In genomic region chr5:140107312-140108092, GRCh38 we compare ENCODE assay signal across 8 cellular contexts. TPM values are rescaled to one million over a fixed set of nuclear protein-coding genes. Genes with fewer than 3 reads are reported as not detected.
A peak's percentile ranks its signal among the peaks of the same experiment; 100 is the strongest.
DNase-seq lines count a peak whose midpoint lies in the region; ATAC-seq and TF ChIP-seq lines count a peak whose summit lies in the region.

No MANE protein-coding gene starts in this region.

- CTCF ChIA-PET in activated CD4-positive, alpha-beta memory T cell treated with anti-CD3 and anti-CD28 coated beads, Interleukin-2, amount 10 ng/mL, durations not matched to agents 7 days and 5 days (lab: Charles Lee) = interaction anchor here (0.6 to 5.2 kb wide), 8 partner anchors 8 to 544 kb away, joined by 3 to 44 read pairs (median 3); no protein-coding TSS in a partner anchor

- H3K4me3 Mint-ChIP-seq in CD4-positive, CD25-positive, alpha-beta regulatory T cell = peak overlapping the region; percentile 88 to 96 (median 94)
- H3K4me3 Mint-ChIP-seq in activated CD4-positive, alpha-beta memory T cell treated with anti-CD3 and anti-CD28 coated beads, Interleukin-2, amount 10 ng/mL, durations not matched to agents 7 days and 5 days = peak overlapping the region; percentile 90

- H3K27ac Mint-ChIP-seq in CD4-positive, CD25-positive, alpha-beta regulatory T cell = peak overlapping the region; percentile 97 to 99 (median 97)
- peak overlapping the region; percentile 99 for H3K27ac Mint-ChIP-seq in activated CD4-positive, alpha-beta memory T cell treated with anti-CD3 and anti-CD28 coated beads, Interleukin-2, amount 10 ng/mL, durations not matched to agents 7 days and 5 days

- H3K4me1 ChIP-seq in CD4-positive, CD25-positive, alpha-beta regulatory T cell (ENCODE audit: control insufficient read depth, insufficient read depth, low read length, poor library complexity, severe bottlenecking) = peaks cover 33% of the 10 kb centered on the region
- H3K4me1 ChIP-seq in duodenal mucosa (ENCODE audit: control insufficient read depth in 1 of 2, insufficient read depth in 2 of 2, low read length in 2 of 2) (peaks cover 31% of the 10 kb centered on the region in 2 donors), lung (ENCODE audit: control insufficient read depth in 2 of 2, insufficient read depth in 2 of 2, low read length in 2 of 2) (peaks cover 2 to 6% of the 10 kb centered on the region in 2 donors)

- peaks cover 0 to under 1% (median 0%) of the 10 kb centered on the region in 7 donors for H3K9me3 Mint-ChIP-seq in CD4-positive, CD25-positive, alpha-beta regulatory T cell
- H3K9me3 Mint-ChIP-seq in activated CD4-positive, alpha-beta memory T cell treated with anti-CD3 and anti-CD28 coated beads, Interleukin-2, amount 10 ng/mL, durations not matched to agents 7 days and 5 days = no peaks in the 10 kb centered on the region

- peak; percentile 88 to 91 for ATAC-seq in CD4-positive, CD25-positive, alpha-beta regulatory T cell (ENCODE audit: low read depth in 2 of 2)
- peak; percentile 81 for ATAC-seq in GM19351 (IDR thresholded peaks at IDR 0.05; ENCODE audit: unreplicated experiment)
- ATAC-seq in HG03520 (IDR thresholded peaks at IDR 0.05; ENCODE audit: unreplicated experiment) = peak; percentile 82
- ATAC-seq in lung (ENCODE audit: insufficient read depth, low FRiP score) = peak; percentile 96

- no peaks in the 10 kb centered on the region for H3K9me3 ChIP-seq in CD4-positive, CD25-positive, alpha-beta regulatory T cell (ENCODE audit: control insufficient read depth in 2 of 2, low read length in 2 of 2)
- H3K9me3 ChIP-seq in duodenal mucosa (ENCODE audit: control insufficient read depth in 1 of 2, low read length in 2 of 2) (no peaks in the 10 kb centered on the region), lung (ENCODE audit: control insufficient read depth in 2 of 2, insufficient read depth in 1 of 2, low read length in 1 of 2) (no peaks in the 10 kb centered on the region)

- TF ChIP-seq CTCF in lung (IDR thresholded peaks at IDR 0.05; ENCODE audit: control extremely low read depth, extremely low read depth) = no peak

- peak overlapping the region; percentile 94 for H3K27ac ChIP-seq in CD4-positive, CD25-positive, alpha-beta regulatory T cell (ENCODE audit: insufficient read depth, low read length, poor library complexity, severe bottlenecking)
- H3K27ac ChIP-seq in duodenal mucosa (ENCODE audit: low read depth, low read length) (peak overlapping the region; percentile 99), lung (ENCODE audit: low read depth in 1 of 2, low read length in 1 of 2) (peak overlapping the region; percentile 97 to 99)

- POLR2A ChIA-PET in activated CD4-positive, alpha-beta memory T cell treated with anti-CD3 and anti-CD28 coated beads, Interleukin-2, amount 10 ng/mL, durations not matched to agents 7 days and 5 days (lab: Charles Lee) = interaction anchor here (0.7 to 1.8 kb wide), 15 partner anchors 10 to 316 kb away, joined by 3 to 9 read pairs (median 3); no protein-coding TSS in a partner anchor

- peak overlapping the region; percentile 21 for H3K4me3 ChIP-seq in CD4-positive, CD25-positive, alpha-beta regulatory T cell (ENCODE audit: low read depth, low read length)
- H3K4me3 ChIP-seq in duodenal mucosa (ENCODE audit: low read depth in 1 of 2, low read length in 2 of 2) (peak overlapping the region; percentile 89 to 97), lung (peak overlapping the region; percentile 66)

- peaks cover 56% of the 10 kb centered on the region for H3K27me3 Mint-ChIP-seq in CD4-positive, CD25-positive, alpha-beta regulatory T cell
- peaks cover 33% of the 10 kb centered on the region for H3K27me3 Mint-ChIP-seq in activated CD4-positive, alpha-beta memory T cell treated with anti-CD3 and anti-CD28 coated beads, Interleukin-2, amount 10 ng/mL, durations not matched to agents 7 days and 5 days

- H3K9ac ChIP-seq in duodenal mucosa (ENCODE audit: low read depth in 1 of 2, low read length in 2 of 2) = peak overlapping the region; percentile 73 to 97

- H3K27me3 ChIP-seq in CD4-positive, CD25-positive, alpha-beta regulatory T cell (ENCODE audit: control insufficient read depth, insufficient read depth, low read length) = peaks cover 12% of the 10 kb centered on the region
- peaks cover 0 to 10% of the 10 kb centered on the region in 2 donors for H3K27me3 ChIP-seq in duodenal mucosa (ENCODE audit: control insufficient read depth in 1 of 2, insufficient read depth in 2 of 2, low read length in 2 of 2)
- no peaks in the 10 kb centered on the region for H3K27me3 ChIP-seq in lung (ENCODE audit: control insufficient read depth, insufficient read depth)

- no peaks in the 10 kb centered on the region for H3K36me3 Mint-ChIP-seq in CD4-positive, CD25-positive, alpha-beta regulatory T cell
- H3K36me3 Mint-ChIP-seq in activated CD4-positive, alpha-beta memory T cell treated with anti-CD3 and anti-CD28 coated beads, Interleukin-2, amount 10 ng/mL, durations not matched to agents 7 days and 5 days (ENCODE audit: low read depth) = peaks cover 7% of the 10 kb centered on the region

- DNase-seq in CD4-positive, CD25-positive, alpha-beta regulatory T cell = peak; percentile 87 to 98 (median 94)
- DNase-seq in NCI-H774 (lab: John Stamatoyannopoulos, UW) (peak; percentile 92), lung (ENCODE audit: low spot score) (peak; percentile 93)
- DNase-seq in activated CD4-positive, alpha-beta memory T cell treated with anti-CD3 and anti-CD28 coated beads, Interleukin-2, amount 10 ng/mL, durations not matched to agents 7 days and 5 days = peak; percentile 95
- DNase-seq in stimulated activated CD4-positive, alpha-beta T cell treated with anti-CD3 and anti-CD28 coated beads, TNF-alpha, amount 100 ng/mL, for 24 hours (ENCODE audit: low read depth in 3 of 3) = peak; percentile 77 to 90 (median 88)

- peaks cover 21 to 46% (median 25%) of the 10 kb centered on the region in 4 donors for H3K4me1 Mint-ChIP-seq in CD4-positive, CD25-positive, alpha-beta regulatory T cell
- peaks cover 39% of the 10 kb centered on the region for H3K4me1 Mint-ChIP-seq in activated CD4-positive, alpha-beta memory T cell treated with anti-CD3 and anti-CD28 coated beads, Interleukin-2, amount 10 ng/mL, durations not matched to agents 7 days and 5 days

- no peaks in the 10 kb centered on the region for H3K36me3 ChIP-seq in CD4-positive, CD25-positive, alpha-beta regulatory T cell (ENCODE audit: control insufficient read depth, insufficient read depth, low read length)
- H3K36me3 ChIP-seq in duodenal mucosa (ENCODE audit: control insufficient read depth in 1 of 2, insufficient read depth in 2 of 2, low read length in 2 of 2) (no peaks in the 10 kb centered on the region), lung (ENCODE audit: control insufficient read depth in 2 of 2, insufficient read depth in 2 of 2, low read length in 2 of 2) (no peaks in the 10 kb centered on the region)

- WGBS in lung, 2 donors = 0% methylated on average over 68 to 88 of the region's 88 CpGs

RNA-seq across cellular contexts. Expression of gene PURA, which starts 6.4 kb away (rescaled TPM):
- 7.7 TPM for total RNA-seq in CD4-positive, CD25-positive, alpha-beta regulatory T cell
- 1 to 10 TPM; 2.3 to 4.1 (median 3.6) TPM for polyA plus RNA-seq in CD4-positive, CD25-positive, alpha-beta regulatory T cell
- total RNA-seq in activated CD4-positive, alpha-beta memory T cell treated with anti-CD3 and anti-CD28 coated beads, Interleukin-2, amount 10 ng/mL, durations not matched to agents 7 days and 5 days = 10 to 100 TPM; 14.7 to 15.1 TPM
- total RNA-seq in lung = 10 to 100 TPM; 18.6 to 22.1 TPM
- polyA plus RNA-seq in lung = 1 to 10 TPM; 3.5 to 4.5 TPM

RNA-seq across cellular contexts. Expression of gene IGIP, which starts 18.2 kb away (rescaled TPM):
- total RNA-seq in CD4-positive, CD25-positive, alpha-beta regulatory T cell = 2.3 TPM
- under 1 TPM in 3 of 4 donors, not detected in 1; 0.06 to 0.33 (median 0.28) TPM for polyA plus RNA-seq in CD4-positive, CD25-positive, alpha-beta regulatory T cell
- 1 to 10 TPM; 4.8 to 4.9 TPM for total RNA-seq in activated CD4-positive, alpha-beta memory T cell treated with anti-CD3 and anti-CD28 coated beads, Interleukin-2, amount 10 ng/mL, durations not matched to agents 7 days and 5 days
- 10 to 100 TPM in 1 of 2 donors, 1 to 10 TPM in 1; 9.6 to 11.1 TPM for total RNA-seq in lung
- polyA plus RNA-seq in lung = 1 to 10 TPM; 2.8 to 5.4 TPM

Comparison
In these comparisons a context has a peak if more than half of its experiments do, and no peak if none do; other contexts are left out.
1. Peak in every context shown above with its lines: DNase-seq, ATAC-seq, H3K4me3 ChIP-seq and H3K27ac ChIP-seq.
2. H3K4me3 ChIP-seq: peak in every context shown above with its lines; median percentile 93 in duodenal mucosa; 66 in lung; 21 in CD4-positive, CD25-positive, alpha-beta regulatory T cell.